In the genomic region with DNA sequence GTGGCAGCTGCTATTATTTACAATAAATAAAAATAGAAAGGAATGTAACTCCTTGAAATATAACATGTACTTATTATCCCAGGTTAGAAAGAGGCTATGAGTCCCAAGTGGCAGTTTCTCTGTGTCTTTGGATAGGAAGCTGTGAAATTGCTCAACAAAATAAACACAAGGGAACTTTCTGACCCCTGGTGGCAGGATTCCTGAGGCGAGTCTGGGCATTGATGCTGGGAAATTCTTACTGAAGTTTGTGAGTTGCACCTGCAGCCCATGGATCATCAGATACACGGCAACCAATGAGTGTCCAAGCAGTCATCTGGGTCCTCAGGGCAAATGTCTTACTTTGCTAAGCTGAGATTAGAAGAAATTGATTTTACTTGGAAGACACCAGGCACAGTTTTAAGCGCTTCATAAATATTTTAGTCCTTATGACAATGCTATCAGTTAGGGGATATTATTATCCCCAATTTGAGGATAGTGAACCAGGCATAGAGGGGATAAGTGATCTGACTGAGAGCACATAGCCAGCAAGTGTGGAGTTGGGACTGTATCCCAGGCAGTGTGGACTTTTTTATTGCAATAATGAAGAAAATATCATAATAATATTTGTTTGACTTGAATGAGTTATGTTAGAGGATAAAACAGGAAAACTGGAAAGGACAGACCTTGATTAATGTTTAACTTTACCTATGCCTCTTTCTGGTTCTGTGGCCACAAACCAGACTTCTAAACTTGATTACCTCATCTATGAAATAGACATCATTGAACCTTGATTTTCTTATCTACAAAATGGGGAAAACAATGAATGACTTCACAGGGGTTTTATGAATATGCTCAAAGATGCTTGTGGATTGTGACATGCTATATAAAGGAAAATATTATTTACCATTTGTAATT, we compare ENCODE assay signal across 8 cellular contexts.
A peak's percentile ranks its signal among the peaks of the same experiment; 100 is the strongest.
DNase-seq lines count a peak whose midpoint lies in the region; ATAC-seq and TF ChIP-seq lines count a peak whose summit lies in the region.

No MANE protein-coding gene starts in this region.

- peak; percentile 40 for TF ChIP-seq CTCF in Panc1 (IDR thresholded peaks at IDR 0.05)
- no peak for TF ChIP-seq CTCF in GM13976 (IDR thresholded peaks at IDR 0.05; ENCODE audit: borderline replicate concordance, control extremely low read depth, extremely low read depth, insufficient read depth, missing control alignments)

- H3K9me3 ChIP-seq in Panc1 (ENCODE audit: control insufficient read depth, insufficient read depth, low read depth, low read length), result no peaks in the 10 kb centered on the region

- in situ Hi-C loops in Panc1 (cut with HindIII; ENCODE audit: low pct_unique_long_range_greater_than_20kb, low sequenced_read_pairs) (no loop called here), GM13976 (cut with MboI; ENCODE audit: low sequenced_read_pairs, unreplicated experiment) (loop anchor here (25.0 kb wide), 1 partner anchor 396 kb away; no protein-coding TSS in a partner anchor)

- no peak overlapping the region for H3K4me3 Mint-ChIP-seq in activated CD4-positive, alpha-beta T cell treated with anti-CD3 and anti-CD28 coated beads for 36 hours

- no peak overlapping the region for H3K27ac Mint-ChIP-seq in activated CD4-positive, alpha-beta T cell treated with anti-CD3 and anti-CD28 coated beads for 36 hours

- no peaks in the 10 kb centered on the region for H3K9me3 Mint-ChIP-seq in activated CD4-positive, alpha-beta T cell treated with anti-CD3 and anti-CD28 coated beads for 36 hours (ENCODE audit: low read depth)

- H3K27me3 Mint-ChIP-seq in activated CD4-positive, alpha-beta T cell treated with anti-CD3 and anti-CD28 coated beads for 36 hours, result peaks cover 6% of the 10 kb centered on the region

- no peak overlapping the region for H3K4me3 ChIP-seq in Panc1 (ENCODE audit: low read depth in 2 of 2, low read length in 2 of 2)

- CTCF ChIA-PET in activated CD4-positive, alpha-beta T cell treated with anti-CD3 and anti-CD28 coated beads for 36 hours (lab: Charles Lee), result interaction anchor here (2.0 kb wide), 1 partner anchor 397 kb away, joined by 8 read pairs; no protein-coding TSS in a partner anchor
- CTCF ChIA-PET in Panc1 (lab: Charles Lee), result interaction anchor here (0.6 kb wide), 1 partner anchor 397 kb away, joined by 3 read pairs; no protein-coding TSS in a partner anchor

- no peak for ATAC-seq in activated CD4-positive, alpha-beta T cell treated with anti-CD3 and anti-CD28 coated beads for 36 hours
- ATAC-seq in Panc1 (no peak), GM18873 (IDR thresholded peaks at IDR 0.05; ENCODE audit: low FRiP score, unreplicated experiment) (no peak), HG02763 (IDR thresholded peaks at IDR 0.05; ENCODE audit: unreplicated experiment) (no peak)

- H3K27me3 ChIP-seq in Panc1 (ENCODE audit: control insufficient read depth, insufficient read depth, low read length), result no peaks in the 10 kb centered on the region

- no peaks in the 10 kb centered on the region for H3K4me1 ChIP-seq in Panc1 (ENCODE audit: control insufficient read depth, insufficient read depth, low read length)

- no peaks in the 10 kb centered on the region for H3K36me3 Mint-ChIP-seq in activated CD4-positive, alpha-beta T cell treated with anti-CD3 and anti-CD28 coated beads for 36 hours (ENCODE audit: low read depth)

- no TSS peak for BruUV-seq in Panc1 (replicated peaks; lab: Mats Ljungman, UMichigan)

- no peaks in the 10 kb centered on the region for H3K4me1 Mint-ChIP-seq in activated CD4-positive, alpha-beta T cell treated with anti-CD3 and anti-CD28 coated beads for 36 hours

- DNase-seq in activated CD4-positive, alpha-beta T cell treated with anti-CD3 and anti-CD28 coated beads for 36 hours, result peak; percentile 8
- DNase-seq in activated CD4-positive, alpha-beta T cell treated with anti-CD3 and anti-CD28 coated beads, Interleukin-2, amount 50 U/mL, for 48 hours, result no peak
- DNase-seq in Panc1 (ENCODE audit: low read depth, low spot score) (no peak), fibroblast of the conjunctiva (ENCODE audit: low read depth) (peak; percentile 5), renal cortical epithelial cell (ENCODE audit: low read depth) (peak; percentile 56), GM13976 (ENCODE audit: low spot score) (no peak)

- H3K27ac ChIP-seq in Panc1 (ENCODE audit: low read length), result no peak overlapping the region

- no peaks in the 10 kb centered on the region for H3K36me3 ChIP-seq in Panc1 (ENCODE audit: control insufficient read depth, insufficient read depth, low read length)

- POLR2A ChIA-PET in activated CD4-positive, alpha-beta T cell treated with anti-CD3 and anti-CD28 coated beads for 36 hours (lab: Charles Lee), result no interaction called here
- POLR2A ChIA-PET in Panc1 (lab: Charles Lee), result no interaction called here

- intact Hi-C loops in activated CD4-positive, alpha-beta T cell treated with anti-CD3 and anti-CD28 coated beads for 36 hours (cut with DNase I, micrococcal nuclease), result no loop called here
- intact Hi-C loops in Panc1 (cut with micrococcal nuclease; ENCODE audit: unreplicated experiment), result no loop called here

Comparison
In these comparisons a context has a peak if more than half of its experiments do, and no peak if none do; other contexts are left out.
1. DNase-seq: peak in activated CD4-positive, alpha-beta T cell treated with anti-CD3 and anti-CD28 coated beads for 36 hours (single experiment), fibroblast of the conjunctiva (single experiment) and renal cortical epithelial cell (single experiment); none in activated CD4-positive, alpha-beta T cell treated with anti-CD3 and anti-CD28 coated beads, Interleukin-2, amount 50 U/mL, for 48 hours (0 of 2), Panc1 (single experiment) and GM13976 (single experiment).